In the genomic region with DNA sequence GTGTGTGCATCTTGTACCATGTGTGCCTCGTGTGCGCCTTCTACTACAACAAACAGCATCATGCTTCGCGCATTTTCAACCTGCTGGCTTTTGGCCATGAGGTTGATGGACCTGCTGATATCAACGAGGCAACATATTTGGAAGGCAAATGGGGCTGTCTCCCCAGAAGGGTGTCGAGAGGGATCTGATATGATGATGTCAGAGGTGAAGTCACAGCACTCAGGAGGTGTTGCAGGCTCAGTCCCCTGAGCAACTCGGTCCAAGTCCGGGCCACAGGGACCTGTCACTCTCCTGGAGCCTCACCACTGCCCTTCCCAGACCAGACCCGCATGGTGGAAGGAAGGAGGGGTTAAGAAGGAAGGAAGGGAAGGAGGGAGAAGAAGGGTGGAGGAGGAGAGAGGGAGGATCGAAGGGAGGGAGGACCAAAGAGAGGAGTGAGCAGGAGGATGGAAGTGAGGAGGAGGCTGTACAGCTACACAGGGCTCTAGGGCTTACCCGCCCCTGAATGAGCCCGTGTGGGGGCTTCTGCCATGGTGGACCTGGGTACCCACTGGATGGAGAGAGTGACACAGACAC, we compare ENCODE assay signal across 12 cellular contexts. TPM values are rescaled to one million over a fixed set of nuclear protein-coding genes. Genes with fewer than 3 reads are reported as not detected.
DNase-seq lines count a peak whose midpoint lies in the region; ATAC-seq and TF ChIP-seq lines count a peak whose summit lies in the region.
"Had no signal": no experiment of that assay in that cellular context is flagged by ENCODE, and none has a peak within 500 bp of the region (broad histone marks: within the 10 kb centered on the region; RNA-seq: fewer than 3 reads in every experiment).

No MANE protein-coding gene starts in this region.

- no peaks in the 10 kb centered on the region for H3K4me1 ChIP-seq in CD8-positive, alpha-beta memory T cell (ENCODE audit: insufficient read depth, low read length)
- H3K4me1 ChIP-seq: prostate gland had no signal

- H3K27me3 Mint-ChIP-seq in CD8-positive, alpha-beta memory T cell = no peaks in the 10 kb centered on the region
- H3K27me3 Mint-ChIP-seq in osteocyte (ENCODE audit: unreplicated experiment) = no peaks in the 10 kb centered on the region
- H3K27me3 Mint-ChIP-seq: type B pancreatic cell had no signal

- H3K27me3 ChIP-seq in CD8-positive, alpha-beta memory T cell (ENCODE audit: insufficient read depth, low read length, poor library complexity, severe bottlenecking) = no peaks in the 10 kb centered on the region
- H3K27me3 ChIP-seq: BLaER1 treated with 17β-estradiol and CSF1 and Interleukin-3, amounts not matched to agents 10 nM and 100 nM; MG63 had no signal

- peaks cover 62% of the 10 kb centered on the region for H3K36me3 ChIP-seq in CD8-positive, alpha-beta memory T cell (ENCODE audit: insufficient read depth, low read length)
- H3K36me3 ChIP-seq: prostate gland had no signal

- no peaks in the 10 kb centered on the region for H3K9me3 ChIP-seq in CD8-positive, alpha-beta memory T cell (ENCODE audit: low read length)
- H3K9me3 ChIP-seq: BLaER1 treated with 17β-estradiol and CSF1 and Interleukin-3, amounts not matched to agents 10 nM and 100 nM; MG63; prostate gland had no signal

- POLR2A ChIA-PET in CD8-positive, alpha-beta memory T cell (lab: Charles Lee) = no interaction called here

- no peak for TF ChIP-seq CTCF in osteocyte (IDR thresholded peaks at IDR 0.05)

- H3K27ac Mint-ChIP-seq in CD8-positive, alpha-beta memory T cell = peak overlapping the region in 6 of 8 donors; percentile 17 to 89 (median 52)
- peak overlapping the region; percentile 40 for H3K27ac Mint-ChIP-seq in osteocyte (ENCODE audit: unreplicated experiment)
- H3K27ac Mint-ChIP-seq: type B pancreatic cell had no signal

- no peak overlapping the region for H3K4me3 ChIP-seq in CD8-positive, alpha-beta memory T cell (ENCODE audit: low read length)
- H3K4me3 ChIP-seq: BLaER1 treated with 17β-estradiol and CSF1 and Interleukin-3, amounts not matched to agents 10 nM and 100 nM; MG63; prostate gland had no signal

- DNase-seq in CD8-positive, alpha-beta memory T cell = peak in 1 of 5 donors; percentile 33
- peak; percentile 45 for DNase-seq in NCI-H1092 treated with DMSO at 0.1 percent for 48 hours (lab: John Stamatoyannopoulos, UW)
- no peak for DNase-seq in osteocyte (ENCODE audit: extremely low spot score, unreplicated experiment)
- no peak for DNase-seq in NCI-H128 (lab: John Stamatoyannopoulos, UW; ENCODE audit: unreplicated experiment)
- DNase-seq: activated naive CD4-positive, alpha-beta T cell had no signal

- CTCF ChIA-PET in CD8-positive, alpha-beta memory T cell (lab: Charles Lee) = no interaction called here

- peak overlapping the region in 3 of 7 donors; percentile 13 to 66 (median 29) for H3K4me3 Mint-ChIP-seq in CD8-positive, alpha-beta memory T cell
- H3K4me3 Mint-ChIP-seq in osteocyte (ENCODE audit: unreplicated experiment) = no peak overlapping the region
- H3K4me3 Mint-ChIP-seq: type B pancreatic cell had no signal

- peaks cover 0 to 7% (median 0%) of the 10 kb centered on the region in 5 donors for H3K9me3 Mint-ChIP-seq in CD8-positive, alpha-beta memory T cell
- H3K9me3 Mint-ChIP-seq in osteocyte (ENCODE audit: unreplicated experiment) = no peaks in the 10 kb centered on the region
- H3K9me3 Mint-ChIP-seq: type B pancreatic cell had no signal

- ATAC-seq in esophagus mucosa (peak; percentile 12), GM19455 (IDR thresholded peaks at IDR 0.05; ENCODE audit: unreplicated experiment) (no peak), HG02852 (IDR thresholded peaks at IDR 0.05; ENCODE audit: unreplicated experiment) (no peak)

- no peak overlapping the region for H3K27ac ChIP-seq in CD8-positive, alpha-beta memory T cell (ENCODE audit: low read depth, low read length)
- H3K27ac ChIP-seq: BLaER1 treated with 17β-estradiol and CSF1 and Interleukin-3, amounts not matched to agents 10 nM and 100 nM had no signal

- H3K4me1 Mint-ChIP-seq in CD8-positive, alpha-beta memory T cell = peaks cover 0 to 4% (median 4%) of the 10 kb centered on the region in 3 donors
- H3K4me1 Mint-ChIP-seq in osteocyte (ENCODE audit: unreplicated experiment) = peaks cover 23% of the 10 kb centered on the region

- peaks cover 9 to 70% (median 19%) of the 10 kb centered on the region in 3 donors for H3K36me3 Mint-ChIP-seq in CD8-positive, alpha-beta memory T cell
- peaks cover 33% of the 10 kb centered on the region for H3K36me3 Mint-ChIP-seq in osteocyte (ENCODE audit: unreplicated experiment)

RNA-seq across cellular contexts. Expression of gene C13orf46, which starts 6.7 kb away (rescaled TPM):
- 1 to 10 TPM; 1.2 to 1.8 TPM for total RNA-seq in CD8-positive, alpha-beta memory T cell
- 2.2 TPM for polyA plus RNA-seq in CD8-positive, alpha-beta memory T cell
- 0.08 TPM for total RNA-seq in esophagus mucosa
- total RNA-seq in osteocyte = 2.4 and 2.9 TPM in 2 replicates
